Comparison of ENCODE assay signal across 32 cellular contexts in genomic region chr5:51072937-51073336, GRCh38.
"Had no signal": no experiment of that assay in that cellular context is flagged by ENCODE, and none has a peak within 500 bp of the region (broad histone marks: within the 10 kb centered on the region; RNA-seq: fewer than 3 reads in every experiment).

No MANE protein-coding gene starts in this region.

- H3K27me3 ChIP-seq: adrenal gland, ascending aorta, body of pancreas, brain microvascular endothelial cell, breast epithelium, cardiac muscle cell had no signal

- H3K27ac ChIP-seq: adrenal gland, ascending aorta, body of pancreas, brain microvascular endothelial cell, breast epithelium, cardiac muscle cell had no signal

- H3K4me3 ChIP-seq: adrenal gland, ascending aorta, body of pancreas, breast epithelium, cardiac muscle cell had no signal

- H3K36me3 ChIP-seq: adrenal gland, ascending aorta, brain microvascular endothelial cell, breast epithelium, cardiac muscle cell had no signal

- H3K4me1 ChIP-seq: adrenal gland, ascending aorta, body of pancreas, breast epithelium had no signal

- ATAC-seq: activated naive CD4-positive, alpha-beta T cell treated with anti-CD3 and anti-CD28 coated beads, Interleukin-2, amount 50 U/mL, for 72 hours; activated naive CD8-positive, alpha-beta T cell treated with anti-CD3 and anti-CD28 coated beads, Interleukin-2, amount 50 U/mL, for 24 hours; activated T-cell treated with anti-CD3 and anti-CD28 coated beads, Interleukin-2, amount 50 U/mL, for 4 hours; activated T-cell treated with anti-CD3 and anti-CD28 coated beads, Interleukin-2, amount 50 U/mL, for 72 hours; activated T-helper 17 cell treated with anti-CD3 and anti-CD28 coated beads, Interleukin-2, amount 50 U/mL, for 72 hours; body of pancreas had no signal

- DNase-seq: activated effector memory CD4-positive, alpha-beta T cell treated with anti-CD3 and anti-CD28 coated beads, Interleukin-2, amount 50 U/mL, for 16 hours; activated effector memory CD4-positive, alpha-beta T cell treated with Interleukin-2 at 50 U/mL for 16 hours; activated gamma-delta T cell; activated gamma-delta T cell treated with Interleukin-2 at 50 U/mL for 16 hours; activated naive CD4-positive, alpha-beta T cell; activated naive CD4-positive, alpha-beta T cell treated with anti-CD3 and anti-CD28 coated beads for 36 hours; activated naive CD4-positive, alpha-beta T cell treated with anti-CD3 and anti-CD28 coated beads, Interleukin-2, amount 10 ng/mL, durations not matched to agents 7 days and 5 days; activated naive CD4-positive, alpha-beta T cell treated with anti-CD3 and anti-CD28 coated beads, Interleukin-2, amount 50 U/mL, for 16 hours; activated naive CD4-positive, alpha-beta T cell treated with Interleukin-2 at 50 U/mL for 16 hours; activated naive CD8-positive, alpha-beta T cell treated with anti-CD3 and anti-CD28 coated beads for 36 hours; activated naive CD8-positive, alpha-beta T cell treated with anti-CD3 and anti-CD28 coated beads, Interleukin-2, amount 10 ng/mL, durations not matched to agents 7 days and 5 days; activated naive CD8-positive, alpha-beta T cell treated with anti-CD3 and anti-CD28 coated beads, Interleukin-2, amount 50 U/mL, for 24 hours; activated T-cell treated with anti-CD3 and anti-CD28 coated beads, Interleukin-2, amount 50 U/mL, for 1 hour; activated T-cell treated with anti-CD3 and anti-CD28 coated beads, Interleukin-2, amount 50 U/mL, for 24 hours; activated T-cell treated with anti-CD3 and anti-CD28 coated beads, Interleukin-2, amount 50 U/mL, for 4 hours; activated T-cell treated with anti-CD3 and anti-CD28 coated beads, Interleukin-2, amount 50 U/mL, for 48 hours; activated T-cell treated with anti-CD3 and anti-CD28 coated beads, Interleukin-2, amount 50 U/mL, for 72 hours; adrenal gland; amniotic stem cell; amygdala; anterior cingulate cortex; aorta; body of pancreas; brain microvascular endothelial cell; caudate nucleus; central memory CD4-positive, alpha-beta T cell; cerebellar nuclear complex had no signal
